Comparison of ENCODE assay signal across 9 cellular contexts in the genomic region with DNA sequence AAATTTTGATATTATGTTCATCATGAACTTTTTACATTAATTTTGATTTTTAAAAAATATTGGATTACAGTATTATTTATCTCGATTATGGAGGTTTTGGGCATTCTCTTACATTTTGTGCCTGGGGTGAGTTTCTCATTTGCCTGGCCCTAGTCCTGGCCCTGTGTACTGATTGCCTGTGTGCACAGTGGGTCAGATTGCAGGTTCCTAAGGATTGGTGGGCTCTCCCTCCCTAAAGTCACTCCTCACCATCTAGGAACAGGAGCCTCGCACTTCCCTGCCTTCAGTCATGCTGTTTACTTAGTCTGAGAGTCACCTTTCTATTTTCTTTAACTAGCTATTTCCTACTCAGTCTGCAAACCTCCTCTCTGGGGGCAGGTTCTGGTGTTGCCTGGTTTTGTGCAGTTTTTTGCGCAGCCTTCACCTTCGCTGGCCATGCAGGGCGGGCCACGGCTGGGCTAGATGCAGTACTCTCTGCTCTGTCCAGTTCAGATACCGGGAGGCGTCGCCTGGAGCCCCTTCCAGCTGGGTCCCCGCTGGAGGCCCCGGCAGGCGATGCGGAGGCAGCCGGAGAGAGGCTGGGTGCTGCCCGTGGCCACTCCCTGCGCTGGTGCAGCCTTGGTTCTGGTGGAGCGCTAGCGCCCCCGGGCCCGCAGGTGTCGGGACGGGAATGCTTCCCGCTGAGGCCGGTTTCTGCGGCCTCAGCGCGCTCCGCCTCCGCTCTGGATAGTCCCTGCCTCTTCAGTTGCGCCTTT. TPM values are rescaled to one million over a fixed set of nuclear protein-coding genes. Genes with fewer than 3 reads are reported as not detected.
DNase-seq lines count a peak whose midpoint lies in the region; ATAC-seq and TF ChIP-seq lines count a peak whose summit lies in the region.
"Had no signal": no experiment of that assay in that cellular context is flagged by ENCODE, and none has a peak within 500 bp of the region (broad histone marks: within the 10 kb centered on the region; RNA-seq: fewer than 3 reads in every experiment).

No MANE protein-coding gene starts in this region.

- H3K36me3 Mint-ChIP-seq in MCF 10A (ENCODE audit: insufficient read depth, unreplicated experiment): no peaks in the 10 kb centered on the region

- H3K27me3 Mint-ChIP-seq in MCF 10A (ENCODE audit: insufficient read depth, unreplicated experiment): no peaks in the 10 kb centered on the region

- intact Hi-C loops in MCF 10A (cut with micrococcal nuclease): no loop called here

- CTCF ChIA-PET in MCF 10A (lab: Yijun Ruan, JAX): interaction anchor here (0.6 to 4.5 kb wide), 3 partner anchors 12 to 172 kb away, joined by 3 to 44 read pairs (median 3); no protein-coding TSS in a partner anchor

- ATAC-seq in HG03565 (IDR thresholded peaks at IDR 0.05; ENCODE audit: unreplicated experiment): peak; percentile 53
- ATAC-seq in HG02840 (IDR thresholded peaks at IDR 0.05; ENCODE audit: low FRiP score, unreplicated experiment): no peak

- no peak overlapping the region for H3K27ac Mint-ChIP-seq in MCF 10A (ENCODE audit: low read depth, unreplicated experiment)

- peak; percentile 19 for DNase-seq in DMS53 treated with DMSO at 0.1 percent for 48 hours (lab: John Stamatoyannopoulos, UW; ENCODE audit: unreplicated experiment)
- DNase-seq in SW480 (ENCODE audit: low spot score): peak; percentile 44
- DNase-seq in MCF 10A (ENCODE audit: unreplicated experiment): peak; percentile 52
- peak; percentile 57 for DNase-seq in inferior parietal cortex (ENCODE audit: extremely low spot score)
- peak; percentile 12 to 42 (median 39) for DNase-seq in stimulated activated CD4-positive, alpha-beta T cell treated with anti-CD3 and anti-CD28 coated beads, Interleukin-12 subunit alpha, Interleukin-12 subunit beta, amount 100 ng/mL, for 48 hours (ENCODE audit: low read depth in 2 of 3, low spot score in 1 of 3)
- no peak for DNase-seq in dedifferentiated amniotic fluid mesenchymal stem cell (ENCODE audit: extremely low spot score)

- peak; percentile 45 for TF ChIP-seq CTCF in MCF 10A (IDR thresholded peaks at IDR 0.05; ENCODE audit: unreplicated experiment)

- peaks cover 14% of the 10 kb centered on the region for H3K4me1 Mint-ChIP-seq in MCF 10A (ENCODE audit: insufficient read depth, unreplicated experiment)

- H3K4me3 Mint-ChIP-seq in MCF 10A (ENCODE audit: unreplicated experiment): no peak overlapping the region

- no peaks in the 10 kb centered on the region for H3K9me3 Mint-ChIP-seq in MCF 10A (ENCODE audit: unreplicated experiment)

- no TSS peak for BruUV-seq in MCF 10A (replicated peaks; lab: Mats Ljungman, UMichigan)

- POLR2A ChIA-PET in MCF 10A (lab: Yijun Ruan, JAX): interaction anchor here (1.2 kb wide), 1 partner anchor 74 kb away, joined by 3 read pairs; a partner anchor contains a TSS

RNA-seq across cellular contexts. Expression of a gene that starts 23.3 kb away (rescaled TPM):
- not detected in 2 replicates for total RNA-seq in MCF 10A (2022)
- total RNA-seq: T-helper 1 cell treated with Interleukin-12 subunit alpha and Interleukin-12 subunit beta and Interleukin-4 antibody, amounts not matched to agents 30 ng/mL and 1 ng/mL, for 36 hours had no signal
